In the genomic region with DNA sequence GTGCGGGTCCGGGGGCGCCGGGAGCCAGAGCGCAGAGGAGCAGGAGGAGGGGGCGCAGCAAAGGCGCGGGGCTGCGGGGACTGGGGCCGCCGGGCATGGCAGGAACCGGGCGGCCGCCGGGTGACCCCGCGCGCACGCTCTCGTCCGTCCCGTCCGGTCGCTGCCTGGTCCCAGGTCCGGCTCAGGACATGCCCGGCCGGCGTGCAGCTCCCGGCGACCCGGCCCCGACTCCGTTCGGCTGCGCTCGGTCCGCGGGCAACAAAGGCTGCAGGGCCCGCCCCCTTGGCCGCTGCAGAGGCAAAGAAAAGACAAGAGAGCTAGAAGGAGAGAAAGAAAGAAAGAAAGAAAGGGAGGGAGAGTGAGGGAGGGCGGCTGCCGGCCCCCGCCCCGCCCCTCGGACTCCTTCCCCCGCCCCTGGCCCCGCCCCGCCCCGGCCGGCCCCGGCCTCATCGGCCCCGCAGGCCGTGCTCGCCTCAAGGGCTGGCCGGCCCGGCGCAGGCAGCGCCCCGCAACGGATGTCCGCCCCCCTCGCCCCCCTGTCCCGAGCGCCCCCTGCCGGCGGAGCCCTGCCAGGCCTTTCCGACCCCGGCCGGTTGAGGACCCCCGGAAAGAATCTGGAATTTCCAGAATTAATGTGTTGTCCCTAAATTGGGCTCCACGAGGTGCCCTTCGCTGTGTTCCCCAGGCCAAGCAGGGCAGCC, we compare ENCODE assay signal across 1 cellular context.
TF ChIP-seq lines count a peak whose summit lies in the region.

A gene with protein sequence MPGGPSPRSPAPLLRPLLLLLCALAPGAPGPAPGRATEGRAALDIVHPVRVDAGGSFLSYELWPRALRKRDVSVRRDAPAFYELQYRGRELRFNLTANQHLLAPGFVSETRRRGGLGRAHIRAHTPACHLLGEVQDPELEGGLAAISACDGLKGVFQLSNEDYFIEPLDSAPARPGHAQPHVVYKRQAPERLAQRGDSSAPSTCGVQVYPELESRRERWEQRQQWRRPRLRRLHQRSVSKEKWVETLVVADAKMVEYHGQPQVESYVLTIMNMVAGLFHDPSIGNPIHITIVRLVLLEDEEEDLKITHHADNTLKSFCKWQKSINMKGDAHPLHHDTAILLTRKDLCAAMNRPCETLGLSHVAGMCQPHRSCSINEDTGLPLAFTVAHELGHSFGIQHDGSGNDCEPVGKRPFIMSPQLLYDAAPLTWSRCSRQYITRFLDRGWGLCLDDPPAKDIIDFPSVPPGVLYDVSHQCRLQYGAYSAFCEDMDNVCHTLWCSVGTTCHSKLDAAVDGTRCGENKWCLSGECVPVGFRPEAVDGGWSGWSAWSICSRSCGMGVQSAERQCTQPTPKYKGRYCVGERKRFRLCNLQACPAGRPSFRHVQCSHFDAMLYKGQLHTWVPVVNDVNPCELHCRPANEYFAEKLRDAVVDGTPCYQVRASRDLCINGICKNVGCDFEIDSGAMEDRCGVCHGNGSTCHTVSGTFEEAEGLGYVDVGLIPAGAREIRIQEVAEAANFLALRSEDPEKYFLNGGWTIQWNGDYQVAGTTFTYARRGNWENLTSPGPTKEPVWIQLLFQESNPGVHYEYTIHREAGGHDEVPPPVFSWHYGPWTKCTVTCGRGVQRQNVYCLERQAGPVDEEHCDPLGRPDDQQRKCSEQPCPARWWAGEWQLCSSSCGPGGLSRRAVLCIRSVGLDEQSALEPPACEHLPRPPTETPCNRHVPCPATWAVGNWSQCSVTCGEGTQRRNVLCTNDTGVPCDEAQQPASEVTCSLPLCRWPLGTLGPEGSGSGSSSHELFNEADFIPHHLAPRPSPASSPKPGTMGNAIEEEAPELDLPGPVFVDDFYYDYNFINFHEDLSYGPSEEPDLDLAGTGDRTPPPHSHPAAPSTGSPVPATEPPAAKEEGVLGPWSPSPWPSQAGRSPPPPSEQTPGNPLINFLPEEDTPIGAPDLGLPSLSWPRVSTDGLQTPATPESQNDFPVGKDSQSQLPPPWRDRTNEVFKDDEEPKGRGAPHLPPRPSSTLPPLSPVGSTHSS (N-terminal part only) (minus strand): TSS at position 341 of the 701 bp plus-strand sequence. CDS start 244 bp downstream, at position 97.

TF ChIP-seq in HCT116, 20 proteins besides CTCF, POLR2A, EP300 and RAD21:
- TF ChIP-seq CBX3 (IDR thresholded peaks at IDR 0.05; ENCODE audit: low read depth) (no peak), ZFX (IDR thresholded peaks at IDR 0.05) (peak; percentile 12; the same call in 1 of the 2 replicates), YY1 (IDR thresholded peaks at IDR 0.05; ENCODE audit: extremely low read depth, insufficient replicate concordance, low read depth, low read length) (no peak), POLR2AphosphoS5 (IDR thresholded peaks at IDR 0.05; ENCODE audit: low read depth, low read length) (peak; percentile 38; the same call in 1 of the 2 replicates)
TF ChIP-seq in HCT116: peak in this region for 2.
